ENCODE assay signal across 23 cellular contexts in the genomic region with DNA sequence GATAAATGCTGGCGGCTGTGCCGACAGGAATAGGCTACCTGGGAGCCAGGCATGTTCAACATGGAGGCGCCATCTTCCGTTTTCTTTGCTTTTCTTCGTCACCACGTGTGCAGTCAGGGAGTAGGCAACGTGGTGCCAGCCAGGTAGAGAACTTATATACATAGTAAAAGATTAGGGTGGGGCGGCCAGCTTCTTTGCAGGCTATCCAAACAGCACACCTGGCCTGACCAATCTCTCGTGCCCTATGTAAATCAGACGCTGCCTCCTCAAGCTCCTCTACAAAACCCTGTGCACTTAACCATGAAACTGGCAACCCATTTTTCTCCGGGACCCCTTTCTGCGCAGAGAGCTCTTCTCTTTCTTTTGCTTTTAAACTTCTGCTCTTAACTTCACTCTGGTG. TPM values are rescaled to one million over a fixed set of nuclear protein-coding genes. Genes with fewer than 3 reads are reported as not detected.
A peak's percentile ranks its signal among the peaks of the same experiment; 100 is the strongest.
DNase-seq lines count a peak whose midpoint lies in the region; ATAC-seq and TF ChIP-seq lines count a peak whose summit lies in the region.
"Had no signal": no experiment of that assay in that cellular context is flagged by ENCODE, and none has a peak within 500 bp of the region (broad histone marks: within the 10 kb centered on the region; RNA-seq: fewer than 3 reads in every experiment).

No MANE protein-coding gene starts in this region.

- H3K4me3 ChIP-seq in GM23338 = peak overlapping the region; percentile 59
- peak overlapping the region; percentile 3 to 23 for H3K4me3 ChIP-seq in prostate gland
- H3K4me3 ChIP-seq: left lung, sigmoid colon, SK-N-MC had no signal

- in situ Hi-C loops in GM13976 (cut with MboI; ENCODE audit: low sequenced_read_pairs, unreplicated experiment) = loop anchor here (25.0 kb wide), 2 partner anchors 487 to 538 kb away; no protein-coding TSS in a partner anchor

- peaks cover 2% of the 10 kb centered on the region for H3K27me3 Mint-ChIP-seq in GM23338 (ENCODE audit: insufficient read depth, low read depth, poor library complexity)

- H3K27me3 ChIP-seq in GM23338 (ENCODE audit: insufficient read depth) = no peaks in the 10 kb centered on the region
- H3K27me3 ChIP-seq in prostate gland (replicated peaks; ENCODE audit: insufficient read depth) = no peaks in the 10 kb centered on the region

- TF ChIP-seq CTCF in GM23338 (conservative IDR thresholded peaks at IDR 0.05; ENCODE audit: low read depth in 2 of 2) = peak in 1 of 2 experiments; percentile 30; a peak in 1 of 4 replicates
- TF ChIP-seq CTCF in prostate gland (IDR thresholded peaks at IDR 0.05) = no peak
- no peak for TF ChIP-seq CTCF in GM13976 (IDR thresholded peaks at IDR 0.05; ENCODE audit: borderline replicate concordance, control extremely low read depth, extremely low read depth, insufficient read depth, missing control alignments)

- H2AFZ ChIP-seq in GM23338 = no peak overlapping the region

- peaks cover 52% of the 10 kb centered on the region for H3K4me1 Mint-ChIP-seq in GM23338

- H3K4me2 ChIP-seq in GM23338 = peak overlapping the region; percentile 78
- H3K4me2 ChIP-seq: KMS-11 had no signal

- no peaks in the 10 kb centered on the region; the same call in 1 of the 2 replicates for H4K20me1 ChIP-seq in GM23338 (replicated peaks; ENCODE audit: insufficient read depth)

- H3K4me3 Mint-ChIP-seq in GM23338 = peak overlapping the region; percentile 62
- H3K4me3 Mint-ChIP-seq: activated CD4-positive, alpha-beta T cell treated with anti-CD3 and anti-CD28 coated beads, Interleukin-2, amount 10 ng/mL, durations not matched to agents 7 days and 5 days had no signal

- no peaks in the 10 kb centered on the region for H3F3A ChIP-seq in GM23338 (replicated peaks; ENCODE audit: low read depth)

- no peaks in the 10 kb centered on the region for H3K9me3 ChIP-seq in prostate gland
- H3K9me3 ChIP-seq: left lung, sigmoid colon had no signal

- peaks cover 48% of the 10 kb centered on the region for H3K79me2 ChIP-seq in GM23338 (replicated peaks; ENCODE audit: insufficient read depth)

- peak overlapping the region; percentile 89 for H3K27ac Mint-ChIP-seq in GM23338
- H3K27ac Mint-ChIP-seq: activated CD4-positive, alpha-beta T cell treated with anti-CD3 and anti-CD28 coated beads, Interleukin-2, amount 10 ng/mL, durations not matched to agents 7 days and 5 days had no signal

- H3K4me1 ChIP-seq in GM23338 (ENCODE audit: insufficient read depth) (peaks cover 33% of the 10 kb centered on the region), prostate gland (replicated peaks) (no peaks in the 10 kb centered on the region)
- H3K4me1 ChIP-seq: left lung, sigmoid colon had no signal

- no peaks in the 10 kb centered on the region for H3K9me2 ChIP-seq in GM23338 (ENCODE audit: insufficient read depth)

- TF ChIP-seq POLR2A in prostate gland (IDR thresholded peaks at IDR 0.05) = no peak

- peak; percentile 72 for ATAC-seq in GM23338
- ATAC-seq in esophagus mucosa = peak; percentile 18
- no peak for ATAC-seq in HG02678 (IDR thresholded peaks at IDR 0.05; ENCODE audit: unreplicated experiment)
- ATAC-seq: left lung had no signal

- H3K36me3 ChIP-seq in GM23338 (ENCODE audit: insufficient read depth) = peaks cover 3% of the 10 kb centered on the region; the same call in 1 of the 2 replicates
- H3K36me3 ChIP-seq in prostate gland = no peaks in the 10 kb centered on the region
- H3K36me3 ChIP-seq: left lung, sigmoid colon had no signal

- no peaks in the 10 kb centered on the region for H3K9me3 Mint-ChIP-seq in GM23338
- H3K9me3 Mint-ChIP-seq: activated CD4-positive, alpha-beta T cell treated with anti-CD3 and anti-CD28 coated beads, Interleukin-2, amount 10 ng/mL, durations not matched to agents 7 days and 5 days had no signal

- DNase-seq in GM23338 (ENCODE audit: low spot score) (peak; percentile 94), NCI-H69 (lab: John Stamatoyannopoulos, UW) (peak; percentile 10), prostate gland (ENCODE audit: low spot score) (peak; percentile 64), GM13976 (ENCODE audit: low spot score) (no peak), T-helper 1 cell (no peak)
- DNase-seq: activated CD4-positive, alpha-beta T cell treated with anti-CD3 and anti-CD28 coated beads, Interleukin-2, amount 10 ng/mL, durations not matched to agents 7 days and 5 days; activated naive CD4-positive, alpha-beta T cell; activated T-cell treated with anti-CD3 and anti-CD28 coated beads for 4 hours; left lung; NCI-H1092 treated with DMSO at 0.1 percent for 48 hours; NCI-H345; nucleus accumbens; sigmoid colon; stimulated activated CD4-positive, alpha-beta T cell treated with anti-CD3 and anti-CD28 coated beads, Interleukin-2, amount 100 ng/mL, for 24 hours; substantia nigra had no signal

- intact Hi-C loops in prostate gland (cut with DNase I) = loop anchor here (5.0 kb wide), 1 partner anchor 288 kb away; a partner anchor contains a TSS

- H3K36me3 Mint-ChIP-seq in GM23338 (ENCODE audit: low read depth) = peaks cover 20% of the 10 kb centered on the region; the same call in 2 of the 3 replicates

- peak overlapping the region; percentile 97 for H3K27ac ChIP-seq in GM23338 (ENCODE audit: low read depth)
- peak overlapping the region in 1 of 2 donors; percentile 16 for H3K27ac ChIP-seq in prostate gland
- H3K27ac ChIP-seq: HL-60, KMS-11, left lung, sigmoid colon, SK-N-MC had no signal

- WGBS in prostate gland = 45% methylated on average over 12 of the region's 12 CpGs

TF ChIP-seq in GM23338, 12 proteins besides CTCF, POLR2A, EP300 and RAD21:
- no peak for TF ChIP-seq NANOG (IDR thresholded peaks at IDR 0.05; ENCODE audit: borderline replicate concordance)
- TF ChIP-seq POLR2AphosphoS5 (IDR thresholded peaks at IDR 0.05; ENCODE audit: low read depth) = peak; percentile 87

RNA-seq across cellular contexts. Expression of a gene that starts 28.6 kb away (rescaled TPM):
- total RNA-seq in GM23338 (2014; rRNA removed; shearing (Covaris generic)) = not detected in 2 replicates
- polyA plus RNA-seq in GM23338 (2016; fragmentation: Nextera tagmentation; extraction: Ambion mirVana) = not detected in 2 replicates
- total RNA-seq in esophagus mucosa (not detected), prostate gland (1 to 10 TPM in 1 of 2 donors, not detected in 1; 1.3 TPM)
- total RNA-seq: activated CD4-positive, alpha-beta T cell treated with anti-CD3 and anti-CD28 coated beads, Interleukin-2, amount 10 ng/mL, durations not matched to agents 7 days and 5 days; aorta; chondrocyte; fibroblast of villous mesenchyme; left lung; sigmoid colon had no signal
- polyA plus RNA-seq: aorta, sigmoid colon had no signal

RNA-seq across cellular contexts. Expression of a gene that starts 42.8 kb away (rescaled TPM):
- not detected in 2 replicates for total RNA-seq in GM23338 (2014; rRNA removed; shearing (Covaris generic))
- polyA plus RNA-seq in GM23338 (2016; fragmentation: Nextera tagmentation; extraction: Ambion mirVana) = 0.56 and 1.1 TPM in 2 replicates
- not detected for total RNA-seq in esophagus mucosa
- total RNA-seq in prostate gland = not detected
- total RNA-seq: activated CD4-positive, alpha-beta T cell treated with anti-CD3 and anti-CD28 coated beads, Interleukin-2, amount 10 ng/mL, durations not matched to agents 7 days and 5 days; aorta; chondrocyte; fibroblast of villous mesenchyme; left lung; sigmoid colon had no signal
- polyA plus RNA-seq: aorta, sigmoid colon had no signal

Comparison
In these comparisons a context has a peak if more than half of its experiments do, and no peak if none do; other contexts are left out.
1. DNase-seq: peak in GM23338 (single experiment), NCI-H69 (single experiment) and prostate gland (single experiment); none in GM13976 (single experiment) and T-helper 1 cell (0 of 5).